ENCODE assay signal across 22 cellular contexts in the genomic region with DNA sequence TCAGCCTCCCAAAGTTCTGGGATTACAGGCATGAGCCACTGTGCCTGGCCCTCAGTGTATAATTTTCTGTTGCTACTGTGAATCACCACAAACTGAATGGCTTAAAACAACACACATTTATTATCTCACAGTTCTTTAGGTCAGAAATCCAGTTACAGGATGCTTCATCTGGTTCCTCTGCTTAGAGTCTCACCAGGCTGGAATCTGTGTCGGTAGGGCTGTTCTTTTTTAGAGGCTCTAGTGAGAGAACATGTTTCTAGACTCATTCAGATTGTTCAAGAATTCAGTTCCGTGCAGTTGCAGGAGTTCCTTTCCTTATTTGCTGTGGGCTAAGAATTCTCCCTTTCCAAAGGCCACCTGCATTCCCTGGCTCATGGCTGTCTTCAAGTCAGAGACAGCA. TPM values are rescaled to one million over a fixed set of nuclear protein-coding genes. Genes with fewer than 3 reads are reported as not detected.
DNase-seq lines count a peak whose midpoint lies in the region; ATAC-seq, FAIRE-seq and TF ChIP-seq lines count a peak whose summit lies in the region.
"Had no signal": no experiment of that assay in that cellular context is flagged by ENCODE, and none has a peak within 500 bp of the region (broad histone marks: within the 10 kb centered on the region; RNA-seq: fewer than 3 reads in every experiment).

No MANE protein-coding gene starts in this region.

- intact Hi-C loops in CD8-positive, alpha-beta T cell (cut with DNase I, micrococcal nuclease), result no loop called here
- intact Hi-C loops in posterior vena cava (cut with DNase I), result no loop called here

- H3K18ac ChIP-seq in trophoblast cell (ENCODE audit: low read length), result no peak overlapping the region

- no peak for ATAC-seq in CD8-positive, alpha-beta T cell
- no peak for ATAC-seq in HG02678 (IDR thresholded peaks at IDR 0.05; ENCODE audit: unreplicated experiment)
- ATAC-seq: HepG2 had no signal

- WGBS in trophoblast cell (ENCODE audit: extremely low coverage, insufficient coverage, insufficient read length), result no CpG with 5 or more reads among the region's 2 CpGs
- WGBS in small intestine, 3 donors, result 85 to 96% (median 94%) methylated on average over 2 of the region's 2 CpGs

- no peak overlapping the region for H2BK120ac ChIP-seq in trophoblast cell (ENCODE audit: insufficient read depth, low read length, poor library complexity)

- no peaks in the 10 kb centered on the region for H3K79me2 ChIP-seq in trophoblast cell (ENCODE audit: control insufficient read depth, insufficient read depth, low read length, poor library complexity)

- no peaks in the 10 kb centered on the region for H3K27me3 ChIP-seq in CD8-positive, alpha-beta T cell (ENCODE audit: insufficient read depth, low read length)
- no peaks in the 10 kb centered on the region for H3K27me3 ChIP-seq in adipocyte (replicated peaks; ENCODE audit: control insufficient read depth, insufficient read depth, low read length)
- H3K27me3 ChIP-seq in trophoblast cell (ENCODE audit: insufficient read depth, low read length), result no peaks in the 10 kb centered on the region
- H3K27me3 ChIP-seq in small intestine (ENCODE audit: control insufficient read depth in 2 of 2, insufficient read depth in 2 of 2, low read length in 2 of 2), result no peaks in the 10 kb centered on the region
- H3K27me3 ChIP-seq: SJCRH30 had no signal

- H3K23ac ChIP-seq in trophoblast cell (ENCODE audit: low read length), result no peak overlapping the region

- H2AFZ ChIP-seq in trophoblast cell (ENCODE audit: insufficient read depth, low read length, poor library complexity), result no peak overlapping the region

- no peak overlapping the region for H3K4me3 ChIP-seq in CD8-positive, alpha-beta T cell (ENCODE audit: low read depth, low read length)
- H3K4me3 ChIP-seq in adipocyte (ENCODE audit: low read length), result no peak overlapping the region
- H3K4me3 ChIP-seq in choroid plexus epithelial cell (ENCODE audit: low read depth, low read length), result no peak overlapping the region
- no peak overlapping the region for H3K4me3 ChIP-seq in trophoblast cell (ENCODE audit: low read depth, low read length)
- no peak overlapping the region for H3K4me3 ChIP-seq in small intestine (ENCODE audit: low read depth in 1 of 2, low read length in 2 of 2)
- H3K4me3 ChIP-seq: SJCRH30 had no signal

- no peak overlapping the region for H2AK5ac ChIP-seq in trophoblast cell (ENCODE audit: low read length)

- no peaks in the 10 kb centered on the region for H3K4me1 Mint-ChIP-seq in CD8-positive, alpha-beta T cell (ENCODE audit: low read depth)
- H3K4me1 Mint-ChIP-seq: B cell had no signal

- no peak for DNase-seq in CD8-positive, alpha-beta T cell
- peak; percentile 30 for DNase-seq in adipocyte (ENCODE audit: low read depth)
- DNase-seq in choroid plexus epithelial cell (ENCODE audit: low read depth), result peak; percentile 68
- DNase-seq in trophoblast cell, result peak; percentile 62 to 77
- no peak for DNase-seq in cortex of kidney (lab: John Stamatoyannopoulos, UW)
- no peak for DNase-seq in small intestine
- no peak for DNase-seq in posterior vena cava (ENCODE audit: low spot score)
- DNase-seq: CD4-positive, alpha-beta T cell; DMS79; GDM1; Kasumi-1; NCI-H1417 treated with DMSO at 0.1 percent for 48 hours; NCI-H2081; NCI-H524 treated with DMSO at 0.1 percent for 48 hours; NK-92 treated with Interleukin-12 subunit alpha and Interleukin-12 subunit beta, amount 100 ng/mL, for 24 hours; OCI-M1; SJCRH30 had no signal

- H3K9me3 ChIP-seq in CD8-positive, alpha-beta T cell (ENCODE audit: low read length), result no peaks in the 10 kb centered on the region
- no peaks in the 10 kb centered on the region for H3K9me3 ChIP-seq in adipocyte (ENCODE audit: control insufficient read depth, low read length)
- no peaks in the 10 kb centered on the region for H3K9me3 ChIP-seq in trophoblast cell (ENCODE audit: insufficient read depth, low read depth, low read length)
- no peaks in the 10 kb centered on the region for H3K9me3 ChIP-seq in small intestine (ENCODE audit: control insufficient read depth, low read depth)
- H3K9me3 ChIP-seq: SJCRH30 had no signal

- no peak for TF ChIP-seq CTCF in CD8-positive, alpha-beta T cell (IDR thresholded peaks at IDR 0.05)
- TF ChIP-seq CTCF in choroid plexus epithelial cell (conservative IDR thresholded peaks at IDR 0.05; ENCODE audit: low read depth, low read length), result no peak

- H3K4me1 ChIP-seq in CD8-positive, alpha-beta T cell (ENCODE audit: insufficient read depth, low read length), result no peaks in the 10 kb centered on the region
- H3K4me1 ChIP-seq in adipocyte (ENCODE audit: control insufficient read depth, insufficient read depth, low read length) (no peaks in the 10 kb centered on the region), trophoblast cell (ENCODE audit: control insufficient read depth in 1 of 2, insufficient read depth in 2 of 2, low read length in 2 of 2) (no peaks in the 10 kb centered on the region), small intestine (ENCODE audit: control insufficient read depth in 2 of 2, insufficient read depth in 1 of 2, low read depth in 1 of 2, low read length in 1 of 2) (no peaks in the 10 kb centered on the region)
- H3K4me1 ChIP-seq: SJCRH30 had no signal

- H4K12ac ChIP-seq in trophoblast cell (ENCODE audit: low read depth, low read length), result no peak overlapping the region

- no peak overlapping the region for H2BK12ac ChIP-seq in trophoblast cell (ENCODE audit: low read length)

- no peak overlapping the region for H3K27ac ChIP-seq in CD8-positive, alpha-beta T cell (ENCODE audit: low read depth, low read length)
- H3K27ac ChIP-seq in trophoblast cell (ENCODE audit: low read depth, low read length) (no peak overlapping the region), small intestine (ENCODE audit: low read depth in 1 of 2, low read length in 1 of 2) (no peak overlapping the region)
- H3K27ac ChIP-seq: RWPE1, SJCRH30 had no signal

- H3K9ac ChIP-seq in adipocyte (ENCODE audit: low read length) (no peak overlapping the region), trophoblast cell (ENCODE audit: low read length) (no peak overlapping the region)

- H3K36me3 Mint-ChIP-seq in CD8-positive, alpha-beta T cell, result peaks cover 76% of the 10 kb centered on the region

- H3K4ac ChIP-seq in trophoblast cell (ENCODE audit: low read depth, low read length), result no peak overlapping the region

- no peak overlapping the region for H4K8ac ChIP-seq in trophoblast cell (ENCODE audit: low read depth, low read length)

- no peak for FAIRE-seq in small intestine (lab: Jason Lieb, UNC)
- FAIRE-seq: H1, HepG2 had no signal

- H3K79me1 ChIP-seq in trophoblast cell (ENCODE audit: low read length), result no peaks in the 10 kb centered on the region

- no peak overlapping the region for H2BK5ac ChIP-seq in trophoblast cell (ENCODE audit: low read depth, low read length, poor library complexity)

- H3K4me2 ChIP-seq in trophoblast cell (ENCODE audit: low read length), result no peak overlapping the region

- CTCF ChIA-PET in CD8-positive, alpha-beta T cell (lab: Charles Lee), result no interaction called here

- H4K91ac ChIP-seq in trophoblast cell (ENCODE audit: low read depth, low read length), result no peak overlapping the region

- no peaks in the 10 kb centered on the region for H3K9me3 Mint-ChIP-seq in CD8-positive, alpha-beta T cell
- H3K9me3 Mint-ChIP-seq: CD4-positive, alpha-beta T cell had no signal

- POLR2A ChIA-PET in CD8-positive, alpha-beta T cell (lab: Charles Lee), result no interaction called here

- peaks cover 43% of the 10 kb centered on the region for H3K36me3 ChIP-seq in CD8-positive, alpha-beta T cell (ENCODE audit: insufficient read depth, low read length)
- H3K36me3 ChIP-seq in adipocyte (ENCODE audit: control insufficient read depth, insufficient read depth, low read length, severe bottlenecking), result peaks cover 48% of the 10 kb centered on the region
- peaks cover 23 to 24% of the 10 kb centered on the region in 2 experiments for H3K36me3 ChIP-seq in trophoblast cell (ENCODE audit: control insufficient read depth in 1 of 2, insufficient read depth in 2 of 2, low read length in 2 of 2)
- H3K36me3 ChIP-seq in small intestine (ENCODE audit: control insufficient read depth in 2 of 2, insufficient read depth in 2 of 2, low read length in 2 of 2), result peaks cover 21 to 23% of the 10 kb centered on the region in 2 donors

- no peak overlapping the region for H3K14ac ChIP-seq in trophoblast cell (ENCODE audit: low read length)

- no peak overlapping the region for H3K4me3 Mint-ChIP-seq in CD8-positive, alpha-beta T cell
- H3K4me3 Mint-ChIP-seq: B cell; CD4-positive, alpha-beta T cell had no signal

- peak overlapping the region; percentile 3 for H3K27ac Mint-ChIP-seq in CD8-positive, alpha-beta T cell
- H3K27ac Mint-ChIP-seq: B cell; CD4-positive, alpha-beta T cell had no signal

- no peaks in the 10 kb centered on the region for H3K27me3 Mint-ChIP-seq in CD8-positive, alpha-beta T cell (ENCODE audit: low read depth)
- H3K27me3 Mint-ChIP-seq: B cell; CD4-positive, alpha-beta T cell had no signal

RNA-seq across cellular contexts. Expression of a gene that starts 22.2 kb away (rescaled TPM):
- total RNA-seq in CD8-positive, alpha-beta T cell, result 1 to 10 TPM in 1 of 2 experiments, under 1 TPM in 1; 0.92 to 1.4 TPM
- 2.1 and 2.7 TPM in 2 replicates for polyA plus RNA-seq in trophoblast cell (2013)
- 1 to 10 TPM in 2 of 3 donors, under 1 TPM in 1; 0.54 to 2.0 (median 1.1) TPM for polyA plus RNA-seq in small intestine
- total RNA-seq in posterior vena cava, result 1 to 10 TPM; 3.3 to 4.3 TPM

RNA-seq across cellular contexts. Expression of a gene that starts 22.2 kb away (rescaled TPM):
- 10 to 100 TPM; 40.6 to 41.7 TPM for total RNA-seq in CD8-positive, alpha-beta T cell
- 26.9 and 28.9 TPM in 2 replicates for polyA plus RNA-seq in trophoblast cell (2013)
- polyA plus RNA-seq in small intestine, result 10 to 100 TPM; 21.9 to 36.5 (median 30.6) TPM
- total RNA-seq in posterior vena cava, result 10 to 100 TPM; 17.9 to 18.3 TPM

RNA-seq across cellular contexts. Expression of a gene that starts 23.8 kb away (rescaled TPM):
- 10 to 100 TPM; 12.4 TPM for total RNA-seq in CD8-positive, alpha-beta T cell
- 18.3 and 20.7 TPM in 2 replicates for polyA plus RNA-seq in trophoblast cell (2013)
- 10 to 100 TPM in 1 of 3 donors, 1 to 10 TPM in 2; 3.4 to 10.0 (median 4.3) TPM for polyA plus RNA-seq in small intestine
- 10 to 100 TPM; 25.2 to 27.4 TPM for total RNA-seq in posterior vena cava

RNA-seq across cellular contexts. Expression of a gene that starts 56.8 kb away (rescaled TPM):
- total RNA-seq in CD8-positive, alpha-beta T cell, result 10 to 100 TPM; 54.0 to 55.5 TPM
- 28.1 and 28.7 TPM in 2 replicates for polyA plus RNA-seq in trophoblast cell (2013)
- polyA plus RNA-seq in small intestine, result 10 to 100 TPM; 16.8 to 25.5 (median 20.7) TPM
- 10 to 100 TPM; 18.4 to 22.8 TPM for total RNA-seq in posterior vena cava

RNA-seq across cellular contexts. Expression of a gene that starts 57.1 kb away (rescaled TPM):
- 10 to 100 TPM; 21.4 to 22.8 TPM for total RNA-seq in CD8-positive, alpha-beta T cell
- 22.4 and 23.3 TPM in 2 replicates for polyA plus RNA-seq in trophoblast cell (2013)
- polyA plus RNA-seq in small intestine, result 10 to 100 TPM; 11.6 to 14.6 (median 12.7) TPM
- 10 to 100 TPM; 15.0 to 17.2 TPM for total RNA-seq in posterior vena cava

Comparison
In these comparisons a context has a peak if more than half of its experiments do, and no peak if none do; other contexts are left out.
1. DNase-seq: peak in adipocyte (single experiment), choroid plexus epithelial cell (single experiment) and trophoblast cell (2 of 2); none in CD8-positive, alpha-beta T cell (0 of 7), cortex of kidney (single experiment), small intestine (single experiment) and posterior vena cava (single experiment).